Comparison of ENCODE assay signal across 1 cellular context in genomic region chr15:36845270-36845669, GRCh38.
TF ChIP-seq lines count a peak whose summit lies in the region.

No MANE protein-coding gene starts in this region.

TF ChIP-seq in GM23338, 12 proteins besides CTCF, POLR2A, EP300 and RAD21 (continued from another document):
- no peak for TF ChIP-seq REST (IDR thresholded peaks at IDR 0.05; ENCODE audit: unreplicated experiment)
- no peak for TF ChIP-seq STAT1 (IDR thresholded peaks at IDR 0.05; ENCODE audit: unreplicated experiment)
- no peak for TF ChIP-seq NANOG (IDR thresholded peaks at IDR 0.05; ENCODE audit: borderline replicate concordance)
- TF ChIP-seq JUNB (IDR thresholded peaks at IDR 0.05; ENCODE audit: unreplicated experiment) = no peak
- no peak for TF ChIP-seq ZNF331 (CRISPR knock-in tag; IDR thresholded peaks at IDR 0.05; ENCODE audit: low read depth)
- no peak for TF ChIP-seq CREB1 (CRISPR knock-in tag; IDR thresholded peaks at IDR 0.05; ENCODE audit: low read depth)
- no peak for TF ChIP-seq EZH2 (IDR thresholded peaks at IDR 0.05; ENCODE audit: low read depth, unreplicated experiment)
- TF ChIP-seq ZNF114 (CRISPR knock-in tag; IDR thresholded peaks at IDR 0.05) = no peak
- TF ChIP-seq, protein P1, sequence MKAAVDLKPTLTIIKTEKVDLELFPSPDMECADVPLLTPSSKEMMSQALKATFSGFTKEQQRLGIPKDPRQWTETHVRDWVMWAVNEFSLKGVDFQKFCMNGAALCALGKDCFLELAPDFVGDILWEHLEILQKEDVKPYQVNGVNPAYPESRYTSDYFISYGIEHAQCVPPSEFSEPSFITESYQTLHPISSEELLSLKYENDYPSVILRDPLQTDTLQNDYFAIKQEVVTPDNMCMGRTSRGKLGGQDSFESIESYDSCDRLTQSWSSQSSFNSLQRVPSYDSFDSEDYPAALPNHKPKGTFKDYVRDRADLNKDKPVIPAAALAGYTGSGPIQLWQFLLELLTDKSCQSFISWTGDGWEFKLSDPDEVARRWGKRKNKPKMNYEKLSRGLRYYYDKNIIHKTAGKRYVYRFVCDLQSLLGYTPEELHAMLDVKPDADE (IDR thresholded peaks at IDR 0.05) = no peak
